ENCODE assay signal across 8 cellular contexts in genomic region chr20:62924567-62925419, GRCh38. TPM values are rescaled to one million over a fixed set of nuclear protein-coding genes. Genes with fewer than 3 reads are reported as not detected.
DNase-seq lines count a peak whose midpoint lies in the region; ATAC-seq and TF ChIP-seq lines count a peak whose summit lies in the region.

No MANE protein-coding gene starts in this region.

- peak; percentile 23 for DNase-seq in Daoy (ENCODE audit: low read depth)
- DNase-seq in M059J (ENCODE audit: low read depth) = peak; percentile 54
- DNase-seq in kidney epithelial cell (ENCODE audit: low read depth) = no peak
- no peak for DNase-seq in iPS-NIHi7 (ENCODE audit: extremely low spot score)
- DNase-seq in NCI-H446 (lab: John Stamatoyannopoulos, UW) = no peak

- H3K36me3 ChIP-seq in kidney epithelial cell (ENCODE audit: control insufficient read depth, insufficient read depth, low read length) = no peaks in the 10 kb centered on the region

- peak overlapping the region; percentile 96 for H3K4me3 ChIP-seq in kidney epithelial cell (ENCODE audit: low read depth, low read length)

- H3K27ac ChIP-seq in angular gyrus (ENCODE audit: low read depth, low read length) (peak overlapping the region; percentile 42), temporal lobe (ENCODE audit: low read depth, low read length) (peak overlapping the region; percentile 78)

- no peak for TF ChIP-seq CTCF in kidney epithelial cell (IDR thresholded peaks at IDR 0.05; ENCODE audit: insufficient read depth, low read length, poor library complexity, severe bottlenecking)

- no peaks in the 10 kb centered on the region for H3K27me3 ChIP-seq in kidney epithelial cell (ENCODE audit: control insufficient read depth, insufficient read depth, low read length)

- no peak for ATAC-seq in HG03039 (IDR thresholded peaks at IDR 0.05; ENCODE audit: unreplicated experiment)

RNA-seq across cellular contexts. Expression of gene DIDO1, which starts 1.5 kb away (rescaled TPM):
- 20.6 and 21.4 TPM in 2 replicates for total RNA-seq in Daoy (2014; rRNA removed; shearing (Covaris generic))
- 26.1 and 42.6 TPM in 2 replicates for total RNA-seq in M059J (2014; rRNA removed; shearing (Covaris generic))
- total RNA-seq in kidney epithelial cell (37.9 and 40.2 TPM in 2 replicates), temporal lobe (32.2 TPM)

RNA-seq across cellular contexts. Expression of gene GID8, which starts 13.2 kb away (rescaled TPM):
- total RNA-seq in Daoy (2014; rRNA removed; shearing (Covaris generic)) = 23.1 and 25.3 TPM in 2 replicates
- total RNA-seq in M059J (2014; rRNA removed; shearing (Covaris generic)) = 40.4 and 53.4 TPM in 2 replicates
- total RNA-seq in kidney epithelial cell (32.9 and 36.3 TPM in 2 replicates), temporal lobe (40.3 TPM)

RNA-seq across cellular contexts. Expression of gene SLC17A9, which starts 27.7 kb away (rescaled TPM):
- total RNA-seq in Daoy (2014; rRNA removed; shearing (Covaris generic)) = 0.33 and 0.91 TPM in 2 replicates
- total RNA-seq in M059J (2014; rRNA removed; shearing (Covaris generic)) = not detected in 2 replicates
- total RNA-seq in kidney epithelial cell (12.0 and 13.8 TPM in 2 replicates), temporal lobe (under 0.01 TPM)

Comparison
In these comparisons a context has a peak if more than half of its experiments do, and no peak if none do; other contexts are left out.
1. DNase-seq: peak in Daoy (single experiment) and M059J (single experiment); none in kidney epithelial cell (single experiment), iPS-NIHi7 (single experiment) and NCI-H446 (0 of 2).